In genomic region chr12:17818931-17819330, GRCh38 we compare ENCODE assay signal across 1 cellular context.
TF ChIP-seq lines count a peak whose summit lies in the region.

No MANE protein-coding gene starts in this region.

TF ChIP-seq in GM23338, 12 proteins besides CTCF, POLR2A, EP300 and RAD21 (continued from another document):
- TF ChIP-seq REST (IDR thresholded peaks at IDR 0.05; ENCODE audit: unreplicated experiment) (no peak), NANOG (IDR thresholded peaks at IDR 0.05; ENCODE audit: borderline replicate concordance) (no peak), JUNB (IDR thresholded peaks at IDR 0.05; ENCODE audit: unreplicated experiment) (no peak), POLR2AphosphoS5 (IDR thresholded peaks at IDR 0.05; ENCODE audit: low read depth) (no peak)
